Comparison of ENCODE assay signal across 34 cellular contexts in the genomic region with DNA sequence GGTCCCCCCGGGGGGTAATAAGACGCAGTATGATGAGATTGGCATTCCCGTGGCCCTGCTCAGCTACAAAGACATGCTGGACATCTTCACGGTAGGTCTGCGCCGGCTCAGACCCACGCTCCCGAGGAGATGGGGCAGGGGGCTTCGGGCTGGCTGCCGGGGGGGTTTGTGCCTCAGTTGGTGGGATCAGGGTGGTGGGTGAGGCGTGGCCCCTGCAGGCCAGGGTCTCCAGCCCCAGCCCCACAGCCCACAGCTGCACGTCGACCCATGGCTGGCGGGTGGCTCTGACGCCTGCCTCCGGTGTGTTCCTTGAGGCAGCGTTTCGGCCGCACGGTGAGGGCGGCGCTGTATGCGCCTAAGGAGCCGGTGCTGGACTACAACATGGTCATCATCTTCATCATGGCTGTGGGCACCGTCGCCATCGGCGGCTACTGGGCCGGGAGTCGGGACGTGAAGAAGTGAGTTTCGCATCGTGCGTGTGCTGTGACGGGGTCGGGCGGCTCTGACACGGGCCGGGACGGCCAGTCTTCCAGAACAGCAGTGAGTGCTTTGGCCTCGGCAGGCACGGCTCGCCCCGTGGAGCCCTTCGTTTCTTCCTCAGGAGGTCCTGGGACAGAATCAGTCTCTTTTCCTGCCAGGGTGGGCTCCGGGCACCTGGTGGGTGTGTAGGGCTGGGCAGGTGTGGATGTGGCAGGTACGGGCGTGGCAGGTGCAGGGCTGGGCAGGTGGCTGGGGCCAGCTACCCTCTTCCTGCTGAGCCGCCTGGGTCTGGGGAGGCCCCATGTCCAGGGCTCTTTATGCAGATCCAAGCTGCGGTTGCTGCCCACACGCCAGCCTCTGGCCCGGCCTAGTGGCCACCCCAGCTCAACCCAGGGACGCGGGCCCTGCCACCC. TPM values are rescaled to one million over a fixed set of nuclear protein-coding genes. Genes with fewer than 3 reads are reported as not detected.
"Had no signal": no experiment of that assay in that cellular context is flagged by ENCODE, and none has a peak within 500 bp of the region (broad histone marks: within the 10 kb centered on the region; RNA-seq: fewer than 3 reads in every experiment).

No MANE protein-coding gene starts in this region.

- DNase-seq: activated B cell treated with CpG ODN at 0.5 μM for 24 hours; activated CD4-positive, alpha-beta T cell treated with anti-CD3 and anti-CD28 coated beads for 36 hours; activated CD8-positive, alpha-beta memory T cell treated with anti-CD3 and anti-CD28 coated beads, Interleukin-2, amount 10 ng/mL, durations not matched to agents 7 days and 5 days; activated CD8-positive, alpha-beta T cell treated with anti-CD3 and anti-CD28 coated beads, Interleukin-2, amount 10 ng/mL, durations not matched to agents 7 days and 5 days; activated naive CD4-positive, alpha-beta T cell; activated T-cell treated with anti-CD3 and anti-CD28 coated beads, Interleukin-2, amount 50 U/mL, for 48 hours; aorta; body of pancreas; cerebellar nuclear complex; dorsolateral prefrontal cortex; effector memory CD4-positive, alpha-beta T cell; heart left ventricle; hypothalamus; immature natural killer cell; lower lobe of right lung; mesenchymal stem cell; right lobe of liver; stimulated activated CD4-positive, alpha-beta T cell treated with anti-CD3 and anti-CD28 coated beads, Interleukin-2, amount 100 ng/mL, for 48 hours; stimulated activated naive CD4-positive, alpha-beta T cell treated with Interleukin-2 at 50 U/mL for 16 hours; T-helper 1 cell had no signal

- H3K9me3 ChIP-seq: body of pancreas, heart left ventricle, left lung, lower lobe of right lung, neutrophil, right lobe of liver, upper lobe of left lung, vagina had no signal

- H3K27ac ChIP-seq: body of pancreas, coronary artery, heart left ventricle, left lung, lower lobe of right lung, neutrophil, right lobe of liver, upper lobe of left lung, vagina had no signal

- H3K27me3 ChIP-seq: body of pancreas, dorsolateral prefrontal cortex, heart left ventricle, left lung, neutrophil, right lobe of liver, upper lobe of left lung, vagina had no signal

- H3K4me1 ChIP-seq: heart left ventricle, left lung, lower lobe of right lung, right lobe of liver, vagina had no signal

- H3K4me3 ChIP-seq: body of pancreas, coronary artery, dorsolateral prefrontal cortex, heart left ventricle, left lung, lower lobe of right lung, right lobe of liver, upper lobe of left lung, vagina had no signal

RNA-seq across cellular contexts. Expression of a gene that starts 21.1 kb away (rescaled TPM):
- total RNA-seq: activated B cell treated with CpG ODN at 0.5 μM for 24 hours; activated CD4-positive, alpha-beta T cell treated with anti-CD3 and anti-CD28 coated beads for 36 hours; activated CD8-positive, alpha-beta memory T cell treated with anti-CD3 and anti-CD28 coated beads, Interleukin-2, amount 10 ng/mL, durations not matched to agents 7 days and 5 days; activated CD8-positive, alpha-beta T cell treated with anti-CD3 and anti-CD28 coated beads, Interleukin-2, amount 10 ng/mL, durations not matched to agents 7 days and 5 days; body of pancreas; epithelial cell of proximal tubule; fibroblast of lung; fibroblast of villous mesenchyme; kidney epithelial cell; left lung; lower lobe of right lung; myocyte; natural killer cell treated with Interleukin-12 subunit alpha and Interleukin-12 subunit beta and Interleukin-15 and Interleukin-18, amount 100 ng/mL, for 72 hours; posterior vena cava; subcutaneous adipose tissue; vagina had no signal
- polyA plus RNA-seq: aorta, fibroblast of lung, immature natural killer cell had no signal

RNA-seq across cellular contexts. Expression of a gene that starts 31.0 kb away (rescaled TPM):
- total RNA-seq: activated CD4-positive, alpha-beta T cell treated with anti-CD3 and anti-CD28 coated beads for 36 hours; aorta; body of pancreas; epithelial cell of proximal tubule; fibroblast of lung; fibroblast of villous mesenchyme; kidney epithelial cell; lower lobe of right lung; myocyte; right lobe of liver; skeletal muscle tissue; subcutaneous adipose tissue; vagina had no signal
- polyA plus RNA-seq: fibroblast of lung, heart left ventricle had no signal

RNA-seq across cellular contexts. Expression of a gene that starts 57.0 kb away (rescaled TPM):
- total RNA-seq: activated CD4-positive, alpha-beta T cell treated with anti-CD3 and anti-CD28 coated beads for 36 hours; epithelial cell of proximal tubule; fibroblast of lung; kidney epithelial cell; skeletal muscle tissue had no signal
- polyA plus RNA-seq: fibroblast of lung had no signal
